ENCODE assay signal across 1 cellular context in the genomic region with DNA sequence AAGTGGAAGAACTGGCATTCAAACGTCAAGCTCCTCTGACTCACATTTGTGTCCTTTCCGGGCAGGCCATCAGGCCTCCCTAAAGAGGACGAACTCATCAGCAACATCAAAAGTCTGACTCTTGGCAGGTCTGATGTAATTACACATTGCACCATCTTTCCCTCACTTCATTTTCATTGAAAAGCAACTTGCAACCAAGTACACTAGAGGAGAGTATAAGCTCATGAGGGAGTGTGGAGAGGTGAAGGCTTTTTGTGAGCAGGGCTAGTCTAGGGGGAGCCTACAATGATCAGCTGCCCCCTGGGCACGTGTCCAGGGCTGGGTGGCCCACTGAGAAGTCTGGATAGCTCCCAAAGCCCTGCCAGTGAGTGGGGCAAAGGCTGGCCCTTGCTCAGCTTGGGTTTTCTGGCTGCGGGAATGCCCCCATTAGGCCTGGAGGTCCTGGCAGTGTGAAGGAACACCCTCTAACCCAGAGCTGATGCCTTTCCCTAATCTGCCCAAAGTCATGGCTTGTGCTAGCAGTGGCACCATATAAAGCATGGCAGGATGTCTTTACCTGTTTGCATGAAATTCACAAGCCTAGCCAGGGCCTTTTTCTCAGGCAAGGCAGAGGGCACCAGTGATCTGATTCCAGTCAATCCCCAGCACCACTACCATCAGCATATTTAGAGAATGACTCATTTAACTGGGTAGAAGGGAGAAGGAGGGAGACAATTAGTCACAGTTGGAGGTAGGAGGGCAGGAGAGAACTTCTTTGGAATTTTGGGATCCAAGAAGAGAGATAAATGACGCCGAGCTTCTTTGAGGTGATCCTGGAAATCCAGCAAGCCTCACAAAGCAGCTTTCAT.
TF ChIP-seq lines count a peak whose summit lies in the region.

No MANE protein-coding gene starts in this region.

TF ChIP-seq in A549, 52 proteins besides CTCF, POLR2A, EP300 and RAD21 (continued from another document):
- TF ChIP-seq RARB (CRISPR knock-in tag; IDR thresholded peaks at IDR 0.05) (0 out of 2 replicates have a peak, but pooled peaks have one; percentile 17), MAX (IDR thresholded peaks at IDR 0.05) (peak; percentile 34; the same call in 1 of the 2 replicates), HES2 (IDR thresholded peaks at IDR 0.05) (peak; percentile 73; the same call in 1 of the 2 replicates), SMC3 (IDR thresholded peaks at IDR 0.05) (peak; percentile 53; the same call in 2 of the 3 replicates), CHD2 (IDR thresholded peaks at IDR 0.05; ENCODE audit: low read length, partially characterized antibody) (no peak), BHLHE40 (IDR thresholded peaks at IDR 0.05; ENCODE audit: low read depth, low read length) (no peak), MYC (IDR thresholded peaks at IDR 0.05; ENCODE audit: borderline replicate concordance, low read length) (no peak), ZC3H11A (IDR thresholded peaks at IDR 0.05) (no peak), GATA3 (IDR thresholded peaks at IDR 0.05; ENCODE audit: borderline replicate concordance) (peak; percentile 44; the same call in 1 of the 2 replicates), HEYL (CRISPR knock-in tag; IDR thresholded peaks at IDR 0.05) (peak; percentile 58; the same call in 1 of the 2 replicates), JUNB (IDR thresholded peaks at IDR 0.05) (peak; percentile 80), CEBPB (IDR thresholded peaks at IDR 0.05) (peak; percentile 89)
- TF ChIP-seq, protein P1, sequence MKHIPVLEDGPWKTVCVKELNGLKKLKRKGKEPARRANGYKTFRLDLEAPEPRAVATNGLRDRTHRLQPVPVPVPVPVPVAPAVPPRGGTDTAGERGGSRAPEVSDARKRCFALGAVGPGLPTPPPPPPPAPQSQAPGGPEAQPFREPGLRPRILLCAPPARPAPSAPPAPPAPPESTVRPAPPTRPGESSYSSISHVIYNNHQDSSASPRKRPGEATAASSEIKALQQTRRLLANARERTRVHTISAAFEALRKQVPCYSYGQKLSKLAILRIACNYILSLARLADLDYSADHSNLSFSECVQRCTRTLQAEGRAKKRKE (CRISPR knock-in tag; IDR thresholded peaks at IDR 0.05; ENCODE audit: low read depth) = 0 out of 2 replicates have a peak, but pooled peaks have one; percentile 24
